Comparison of ENCODE assay signal across 18 cellular contexts in the genomic region with DNA sequence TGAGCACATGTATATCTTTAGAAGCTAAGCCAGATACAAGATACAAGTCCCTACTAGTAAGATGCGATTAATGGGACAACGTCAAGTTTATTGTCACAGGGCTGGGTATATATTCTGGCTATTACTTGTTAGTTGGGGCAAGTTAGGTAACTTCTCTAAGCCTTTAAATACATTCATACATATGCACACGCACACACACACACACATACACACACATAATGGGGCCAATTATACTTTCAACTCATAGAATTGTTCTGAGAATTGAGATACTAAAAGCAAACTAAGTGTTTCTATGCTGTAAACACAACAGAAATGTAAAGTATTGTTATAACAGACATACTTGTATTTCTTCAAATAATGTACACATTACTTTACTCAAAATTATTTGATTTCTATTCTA.
DNase-seq lines count a peak whose midpoint lies in the region; ATAC-seq, FAIRE-seq and TF ChIP-seq lines count a peak whose summit lies in the region.
"Had no signal": no experiment of that assay in that cellular context is flagged by ENCODE, and none has a peak within 500 bp of the region (broad histone marks: within the 10 kb centered on the region; RNA-seq: fewer than 3 reads in every experiment).

No MANE protein-coding gene starts in this region.

- H3K27me3 ChIP-seq in hepatocyte = no peaks in the 10 kb centered on the region

- no peaks in the 10 kb centered on the region for H3K4me1 ChIP-seq in hepatocyte (ENCODE audit: insufficient read depth)
- H3K4me1 ChIP-seq: A549 had no signal

- H2AFZ ChIP-seq in hepatocyte = no peak overlapping the region

- no peaks in the 10 kb centered on the region for H3K27me3 Mint-ChIP-seq in activated T-cell treated with anti-CD3 and anti-CD28 coated beads, Interleukin-2, amount 50 U/mL, for 24 hours
- H3K27me3 Mint-ChIP-seq in T-helper 17 cell = no peaks in the 10 kb centered on the region

- no peaks in the 10 kb centered on the region for H3K79me2 ChIP-seq in hepatocyte

- TF ChIP-seq CTCF in D721Med (IDR thresholded peaks at IDR 0.05; ENCODE audit: insufficient read depth, missing control alignments) (no peak), hepatocyte (IDR thresholded peaks at IDR 0.05; ENCODE audit: poor library complexity) (no peak)

- ATAC-seq in T-helper 17 cell = no peak
- ATAC-seq: A549, HepG2, Panc1, Right ventricle myocardium inferior had no signal

- H3K36me3 Mint-ChIP-seq in activated T-cell treated with anti-CD3 and anti-CD28 coated beads, Interleukin-2, amount 50 U/mL, for 24 hours (ENCODE audit: low read depth) = peaks cover 34% of the 10 kb centered on the region
- H3K36me3 Mint-ChIP-seq in T-helper 17 cell (ENCODE audit: low read depth) = peaks cover 10% of the 10 kb centered on the region

- no peaks in the 10 kb centered on the region for H3K9me2 ChIP-seq in hepatocyte (replicated peaks; ENCODE audit: insufficient read depth)

- no peaks in the 10 kb centered on the region for H3K36me3 ChIP-seq in hepatocyte (replicated peaks; ENCODE audit: insufficient read depth, low read depth)

- peaks cover 73% of the 10 kb centered on the region for H3K4me1 Mint-ChIP-seq in activated T-cell treated with anti-CD3 and anti-CD28 coated beads, Interleukin-2, amount 50 U/mL, for 24 hours (ENCODE audit: low read depth)
- peaks cover 50% of the 10 kb centered on the region for H3K4me1 Mint-ChIP-seq in T-helper 17 cell

- no peaks in the 10 kb centered on the region for H4K20me1 ChIP-seq in hepatocyte (ENCODE audit: insufficient read depth, poor library complexity, severe bottlenecking)

- no peak overlapping the region for H3K4me3 ChIP-seq in hepatocyte
- H3K4me3 ChIP-seq: A549 had no signal

- H3K27ac ChIP-seq in hepatocyte = peak overlapping the region; percentile 41
- H3K27ac ChIP-seq: A549, C4-2B, KMS-11 had no signal

- DNase-seq in activated T-cell treated with anti-CD3 and anti-CD28 coated beads, Interleukin-2, amount 50 U/mL, for 24 hours = no peak
- no peak for DNase-seq in activated T-cell treated with anti-CD3 and anti-CD28 coated beads, Interleukin-2, amount 50 U/mL, for 48 hours
- no peak for DNase-seq in D721Med (ENCODE audit: insufficient read length, low spot score)
- DNase-seq in T-helper 17 cell = no peak
- DNase-seq in hepatocyte (ENCODE audit: low spot score) = no peak
- no peak for DNase-seq in NCI-H510A treated with DMSO at 0.1 percent for 48 hours (lab: John Stamatoyannopoulos, UW)
- no peak for DNase-seq in globus pallidus (ENCODE audit: low spot score)
- no peak for DNase-seq in NOMO-1 treated with DMSO at 0.1 percent for 48 hours (lab: John Stamatoyannopoulos, UW; ENCODE audit: unreplicated experiment)
- DNase-seq: GF-D8, H7, NCI-H1105 treated with DMSO at 0.1 percent for 48 hours, NCI-H187 had no signal

- no peaks in the 10 kb centered on the region for H3K9me3 Mint-ChIP-seq in activated T-cell treated with anti-CD3 and anti-CD28 coated beads, Interleukin-2, amount 50 U/mL, for 24 hours

- no peaks in the 10 kb centered on the region for H3K9me3 ChIP-seq in T-helper 17 cell (ENCODE audit: control insufficient read depth, low read length, poor library complexity, severe bottlenecking)
- no peaks in the 10 kb centered on the region for H3K9me3 ChIP-seq in hepatocyte (ENCODE audit: low read depth)
- H3K9me3 ChIP-seq: A549 had no signal

- H3K27ac Mint-ChIP-seq in activated T-cell treated with anti-CD3 and anti-CD28 coated beads, Interleukin-2, amount 50 U/mL, for 24 hours = peak overlapping the region; percentile 94
- peak overlapping the region; percentile 99 for H3K27ac Mint-ChIP-seq in T-helper 17 cell

- FAIRE-seq in D721Med (lab: Jason Lieb, UNC) = peak; percentile 97
- FAIRE-seq: A549, HepG2 had no signal

- H3K4me3 Mint-ChIP-seq in activated T-cell treated with anti-CD3 and anti-CD28 coated beads, Interleukin-2, amount 50 U/mL, for 24 hours = no peak overlapping the region
- H3K4me3 Mint-ChIP-seq in T-helper 17 cell = no peak overlapping the region

- H3K4me2 ChIP-seq in hepatocyte = no peak overlapping the region
- H3K4me2 ChIP-seq: A549, KMS-11 had no signal

- WGBS in hepatocyte (ENCODE audit: low lambda C conversion rate, missing lambda C conversion rate) = 96% methylated on average over 3 of the region's 3 CpGs
